ENCODE assay signal across 8 cellular contexts in the genomic region with DNA sequence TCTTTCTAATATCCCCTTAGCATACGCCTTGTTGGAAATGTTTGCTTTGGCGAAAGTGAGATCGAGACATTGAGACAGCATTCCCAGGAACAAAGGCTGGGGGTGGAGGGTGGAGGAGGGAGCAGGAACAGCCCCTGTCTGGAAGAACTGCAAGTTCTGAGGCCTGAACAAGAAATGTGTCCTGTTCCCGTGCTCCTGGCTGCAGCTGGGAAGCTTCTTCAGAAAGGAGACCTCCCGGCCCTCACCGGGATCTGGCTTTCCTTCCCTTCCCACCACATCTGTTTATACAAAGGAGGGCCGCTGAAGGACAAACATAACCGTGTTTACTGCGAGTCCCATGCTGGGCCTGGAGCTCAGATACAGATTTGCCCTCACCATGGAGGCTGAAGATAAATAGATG. TPM values are rescaled to one million over a fixed set of nuclear protein-coding genes. Genes with fewer than 3 reads are reported as not detected.
DNase-seq lines count a peak whose midpoint lies in the region; ATAC-seq and TF ChIP-seq lines count a peak whose summit lies in the region.

No MANE protein-coding gene starts in this region.

- no peaks in the 10 kb centered on the region for H3K27me3 ChIP-seq in right cardiac atrium (ENCODE audit: control insufficient read depth, insufficient read depth)
- H3K27me3 ChIP-seq in prostate gland (replicated peaks; ENCODE audit: insufficient read depth) = no peaks in the 10 kb centered on the region
- H3K27me3 ChIP-seq in brain microvascular endothelial cell (replicated peaks) = no peaks in the 10 kb centered on the region

- H3K4me3 ChIP-seq in right cardiac atrium (ENCODE audit: low read length) = no peak overlapping the region
- H3K4me3 ChIP-seq in prostate gland = peak overlapping the region in 1 of 2 donors; percentile 73
- H3K4me3 ChIP-seq in brain microvascular endothelial cell (ENCODE audit: low read depth, low read length) = no peak overlapping the region

- TF ChIP-seq CTCF in prostate gland (IDR thresholded peaks at IDR 0.05) = no peak
- TF ChIP-seq CTCF in brain microvascular endothelial cell (IDR thresholded peaks at IDR 0.05; ENCODE audit: low read depth, low read length, missing control alignments) = no peak

- H3K4me1 ChIP-seq in right cardiac atrium (ENCODE audit: control insufficient read depth, insufficient read depth, low read length) (no peaks in the 10 kb centered on the region), prostate gland (replicated peaks) (peaks cover 6% of the 10 kb centered on the region)

- H3K36me3 ChIP-seq in prostate gland (no peaks in the 10 kb centered on the region), brain microvascular endothelial cell (replicated peaks) (no peaks in the 10 kb centered on the region)

- H3K27ac ChIP-seq in right cardiac atrium (ENCODE audit: low read length) (no peak overlapping the region), prostate gland (peak overlapping the region; percentile 84 to 95), brain microvascular endothelial cell (no peak overlapping the region)

- H3K9me3 ChIP-seq in right cardiac atrium (ENCODE audit: control insufficient read depth, low read length) (no peaks in the 10 kb centered on the region), prostate gland (no peaks in the 10 kb centered on the region)

- TF ChIP-seq POLR2A in prostate gland (IDR thresholded peaks at IDR 0.05) = no peak

- in situ Hi-C loops in brain microvascular endothelial cell (cut with HindIII; ENCODE audit: low pct_ligation_motif_present, low sequenced_read_pairs) = no loop called here

- WGBS in right cardiac atrium = 52% methylated on average over 9 of the region's 9 CpGs
- WGBS in prostate gland = 25% methylated on average over 9 of the region's 9 CpGs

- peak in 1 of 2 donors; percentile 56 for ATAC-seq in right cardiac atrium
- ATAC-seq in GM18502 (IDR thresholded peaks at IDR 0.05; ENCODE audit: poor library complexity, unreplicated experiment) = no peak

- intact Hi-C loops in right cardiac atrium (cut with DNase I) = no loop called here
- intact Hi-C loops in prostate gland (cut with DNase I) = loop anchor here (5.0 kb wide), 2 partner anchors 91 to 106 kb away; no protein-coding TSS in a partner anchor

- DNase-seq in ELF-1 (ENCODE audit: low read depth, low spot score) (peak; percentile 43), NCI-H2227 (lab: John Stamatoyannopoulos, UW; ENCODE audit: unreplicated experiment) (peak; percentile 43), right cardiac atrium (peak in 2 of 3 donors; percentile 33 to 59), prostate gland (ENCODE audit: low spot score) (peak; percentile 64), NCI-H510A (lab: John Stamatoyannopoulos, UW) (no peak), NCI-H2107 (lab: John Stamatoyannopoulos, UW) (no peak), brain microvascular endothelial cell (no peak)

RNA-seq across cellular contexts. Expression of a gene that starts 35.9 kb away (rescaled TPM):
- total RNA-seq in right cardiac atrium (10 to 100 TPM; 16.7 to 22.0 (median 17.8) TPM), prostate gland (100 to 1,000 TPM in 1 of 2 donors, 10 to 100 TPM in 1; 74.4 to 113 TPM)
- polyA plus RNA-seq in right cardiac atrium = 4.0 TPM

Comparison
In these comparisons a context has a peak if more than half of its experiments do, and no peak if none do; other contexts are left out.
1. DNase-seq: peak in ELF-1 (single experiment), NCI-H2227 (single experiment), right cardiac atrium (2 of 3) and prostate gland (single experiment); none in NCI-H510A (single experiment), NCI-H2107 (single experiment) and brain microvascular endothelial cell (single experiment).
2. H3K27ac ChIP-seq: peak in prostate gland (2 of 2); none in right cardiac atrium (single experiment) and brain microvascular endothelial cell (single experiment).